In genomic region chr19:42313096-42313839, GRCh38 we compare ENCODE assay signal across 9 cellular contexts. TPM values are rescaled to one million over a fixed set of nuclear protein-coding genes. Genes with fewer than 3 reads are reported as not detected.
DNase-seq lines count a peak whose midpoint lies in the region; ATAC-seq and TF ChIP-seq lines count a peak whose summit lies in the region.
"Had no signal": no experiment of that assay in that cellular context is flagged by ENCODE, and none has a peak within 500 bp of the region (broad histone marks: within the 10 kb centered on the region; RNA-seq: fewer than 3 reads in every experiment).

TMEM145 (plus strand) TSS chr19:42313309; CDS start chr19:42313377, 68 bp downstream.

- H3K27ac ChIP-seq in HUES48 (ENCODE audit: low read depth, low read length) (no peak within 1 kb of the TSS), Panc1 (ENCODE audit: low read length) (no peak within 1 kb of the TSS), brain microvascular endothelial cell (no peak within 1 kb of the TSS), iPS-18a (ENCODE audit: low read length) (no peak within 1 kb of the TSS), gastrocnemius medialis (no peak within 1 kb of the TSS)

- DNase-seq in DMS 273 treated with DMSO at 0.1 percent for 48 hours (lab: John Stamatoyannopoulos, UW): peak; percentile 23
- no peak for DNase-seq in Panc1 (ENCODE audit: low read depth, low spot score)
- DNase-seq in brain microvascular endothelial cell: no peak
- no peak for DNase-seq in gastrocnemius medialis

- peak within 1 kb of the TSS; percentile 82 for H3K4me3 ChIP-seq in HUES48 (ENCODE audit: low read depth, low read length)
- H3K4me3 ChIP-seq in Panc1 (ENCODE audit: low read depth in 2 of 2, low read length in 2 of 2): peak within 1 kb of the TSS; percentile 44 to 48
- H3K4me3 ChIP-seq in brain microvascular endothelial cell (ENCODE audit: low read depth, low read length): peak within 1 kb of the TSS; percentile 50
- peak within 1 kb of the TSS; percentile 78 for H3K4me3 ChIP-seq in iPS-18a (ENCODE audit: low read length)
- peak within 1 kb of the TSS; percentile 55 to 80 (median 60) for H3K4me3 ChIP-seq in gastrocnemius medialis

- in situ Hi-C loops in Panc1 (cut with HindIII; ENCODE audit: low pct_unique_long_range_greater_than_20kb, low sequenced_read_pairs): no loop called here
- in situ Hi-C loops in brain microvascular endothelial cell (cut with HindIII; ENCODE audit: low pct_ligation_motif_present, low sequenced_read_pairs): no loop called here
- in situ Hi-C loops in gastrocnemius medialis (cut with MboI; ENCODE audit: low sequenced_read_pairs in 4 of 4): loop anchor here in 1 of 4 donors (25.0 kb wide), 1 partner anchor 176 kb away; the partner anchor contains the start of gene POU2F2

- CTCF ChIA-PET in Panc1 (lab: Charles Lee): no interaction called here

- intact Hi-C loops in Panc1 (cut with micrococcal nuclease; ENCODE audit: unreplicated experiment) (no loop called here), gastrocnemius medialis (cut with DNase I; ENCODE audit: low total_unique reads) (no loop called here)

- no peaks in the 10 kb centered on the region for H3K9me3 ChIP-seq in HUES48 (ENCODE audit: control insufficient read depth, insufficient read depth, low read length)
- no peaks in the 10 kb centered on the region for H3K9me3 ChIP-seq in Panc1 (ENCODE audit: control insufficient read depth, insufficient read depth, low read depth, low read length)
- H3K9me3 ChIP-seq in iPS-18a (ENCODE audit: control insufficient read depth, low read depth, low read length): no peaks in the 10 kb centered on the region
- no peaks in the 10 kb centered on the region for H3K9me3 ChIP-seq in gastrocnemius medialis

- peaks cover 17% of the 10 kb centered on the region for H3K27me3 ChIP-seq in HUES48 (ENCODE audit: control insufficient read depth, insufficient read depth, low read length)
- H3K27me3 ChIP-seq in Panc1 (ENCODE audit: control insufficient read depth, insufficient read depth, low read length): no peaks in the 10 kb centered on the region
- no peaks in the 10 kb centered on the region for H3K27me3 ChIP-seq in brain microvascular endothelial cell (replicated peaks)
- peaks cover 24% of the 10 kb centered on the region for H3K27me3 ChIP-seq in iPS-18a (ENCODE audit: control insufficient read depth, insufficient read depth, low read length)
- H3K27me3 ChIP-seq in gastrocnemius medialis: peaks cover 0 to 18% (median 17%) of the 10 kb centered on the region in 3 donors

- TF ChIP-seq POLR2A in gastrocnemius medialis (IDR thresholded peaks at IDR 0.05): no peak

- BruUV-seq in Panc1 (replicated peaks; lab: Mats Ljungman, UMichigan): no TSS peak

- H3K9ac ChIP-seq in HUES48 (ENCODE audit: low read depth, low read length) (no peak within 1 kb of the TSS), iPS-18a (ENCODE audit: low read length) (no peak within 1 kb of the TSS)

- ATAC-seq in Panc1 (peak; percentile 78), gastrocnemius medialis (peak; percentile 81 to 83), GM21737 (IDR thresholded peaks at IDR 0.05; ENCODE audit: unreplicated experiment) (no peak), GM19452 (IDR thresholded peaks at IDR 0.05; ENCODE audit: unreplicated experiment) (no peak)

- TF ChIP-seq CTCF in Panc1 (IDR thresholded peaks at IDR 0.05) (no peak; the same call in 1 of the 2 replicates), brain microvascular endothelial cell (IDR thresholded peaks at IDR 0.05; ENCODE audit: low read depth, low read length, missing control alignments) (peak; percentile 46), gastrocnemius medialis (IDR thresholded peaks at IDR 0.05 in 4 of 5, conservative IDR thresholded peaks at IDR 0.05 in 1 of 5) (no peak)

- no peaks in the 10 kb centered on the region for H3K36me3 ChIP-seq in HUES48 (ENCODE audit: control insufficient read depth, insufficient read depth, low read length)
- no peaks in the 10 kb centered on the region for H3K36me3 ChIP-seq in Panc1 (ENCODE audit: control insufficient read depth, insufficient read depth, low read length)
- no peaks in the 10 kb centered on the region for H3K36me3 ChIP-seq in brain microvascular endothelial cell (replicated peaks)
- no peaks in the 10 kb centered on the region for H3K36me3 ChIP-seq in iPS-18a (ENCODE audit: control insufficient read depth, low read depth, low read length)
- H3K36me3 ChIP-seq in gastrocnemius medialis: no peaks in the 10 kb centered on the region

- POLR2A ChIA-PET in Panc1 (lab: Charles Lee): interaction anchor here (0.5 kb wide), 1 partner anchor 8 kb away, joined by 9 read pairs; no protein-coding TSS in a partner anchor

- H3K4me1 ChIP-seq in HUES48 (ENCODE audit: control insufficient read depth, insufficient read depth, low read length) (no peaks in the 10 kb centered on the region), Panc1 (ENCODE audit: control insufficient read depth, insufficient read depth, low read length) (no peaks in the 10 kb centered on the region), iPS-18a (ENCODE audit: control insufficient read depth, low read depth, low read length) (peaks cover 3% of the 10 kb centered on the region), gastrocnemius medialis (peaks cover 3 to 7% of the 10 kb centered on the region in 2 donors)

RNA-seq across cellular contexts. Expression of gene TMEM145, which starts in this region (rescaled TPM):
- 3.0 TPM for total RNA-seq in Panc1 (2021; ENCODE audit: unreplicated experiment)
- 4.3 TPM for polyA plus RNA-seq in Panc1 (2012; ENCODE audit: insufficient read length)
- under 1 TPM in 1 of 4 donors, not detected in 3; 0.87 TPM for total RNA-seq in gastrocnemius medialis
- total RNA-seq: subcutaneous adipose tissue had no signal

Comparison
In these comparisons a context has a peak if more than half of its experiments do, and no peak if none do; other contexts are left out.
1. Peak in ATAC-seq and H3K4me3 ChIP-seq in gastrocnemius medialis; RNA of the gene not detected or under 1 TPM.